In the genomic region with DNA sequence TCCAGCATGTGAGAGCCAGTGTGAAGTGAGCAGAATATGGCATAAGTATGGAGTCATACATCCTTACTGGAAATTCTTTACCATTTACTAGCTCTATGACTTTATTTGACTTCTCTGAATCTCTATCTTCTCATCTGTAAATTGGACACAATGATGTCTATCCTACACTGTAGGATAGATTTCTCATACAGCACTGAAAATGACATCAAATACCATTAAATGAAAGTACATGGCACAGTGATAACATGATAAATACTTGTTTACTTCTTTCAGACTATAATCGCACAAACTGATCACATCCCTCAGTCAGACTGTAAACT, we compare ENCODE assay signal across 3 cellular contexts.
TF ChIP-seq lines count a peak whose summit lies in the region.

No MANE protein-coding gene starts in this region.

TF ChIP-seq in SK-N-SH, 30 proteins besides CTCF, POLR2A, EP300 and RAD21:
- TF ChIP-seq, protein P1, sequence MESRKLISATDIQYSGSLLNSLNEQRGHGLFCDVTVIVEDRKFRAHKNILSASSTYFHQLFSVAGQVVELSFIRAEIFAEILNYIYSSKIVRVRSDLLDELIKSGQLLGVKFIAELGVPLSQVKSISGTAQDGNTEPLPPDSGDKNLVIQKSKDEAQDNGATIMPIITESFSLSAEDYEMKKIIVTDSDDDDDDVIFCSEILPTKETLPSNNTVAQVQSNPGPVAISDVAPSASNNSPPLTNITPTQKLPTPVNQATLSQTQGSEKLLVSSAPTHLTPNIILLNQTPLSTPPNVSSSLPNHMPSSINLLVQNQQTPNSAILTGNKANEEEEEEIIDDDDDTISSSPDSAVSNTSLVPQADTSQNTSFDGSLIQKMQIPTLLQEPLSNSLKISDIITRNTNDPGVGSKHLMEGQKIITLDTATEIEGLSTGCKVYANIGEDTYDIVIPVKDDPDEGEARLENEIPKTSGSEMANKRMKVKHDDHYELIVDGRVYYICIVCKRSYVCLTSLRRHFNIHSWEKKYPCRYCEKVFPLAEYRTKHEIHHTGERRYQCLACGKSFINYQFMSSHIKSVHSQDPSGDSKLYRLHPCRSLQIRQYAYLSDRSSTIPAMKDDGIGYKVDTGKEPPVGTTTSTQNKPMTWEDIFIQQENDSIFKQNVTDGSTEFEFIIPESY (IDR thresholded peaks at IDR 0.05; ENCODE audit: borderline replicate concordance, low read depth), result no peak
- TF ChIP-seq, protein P2, sequence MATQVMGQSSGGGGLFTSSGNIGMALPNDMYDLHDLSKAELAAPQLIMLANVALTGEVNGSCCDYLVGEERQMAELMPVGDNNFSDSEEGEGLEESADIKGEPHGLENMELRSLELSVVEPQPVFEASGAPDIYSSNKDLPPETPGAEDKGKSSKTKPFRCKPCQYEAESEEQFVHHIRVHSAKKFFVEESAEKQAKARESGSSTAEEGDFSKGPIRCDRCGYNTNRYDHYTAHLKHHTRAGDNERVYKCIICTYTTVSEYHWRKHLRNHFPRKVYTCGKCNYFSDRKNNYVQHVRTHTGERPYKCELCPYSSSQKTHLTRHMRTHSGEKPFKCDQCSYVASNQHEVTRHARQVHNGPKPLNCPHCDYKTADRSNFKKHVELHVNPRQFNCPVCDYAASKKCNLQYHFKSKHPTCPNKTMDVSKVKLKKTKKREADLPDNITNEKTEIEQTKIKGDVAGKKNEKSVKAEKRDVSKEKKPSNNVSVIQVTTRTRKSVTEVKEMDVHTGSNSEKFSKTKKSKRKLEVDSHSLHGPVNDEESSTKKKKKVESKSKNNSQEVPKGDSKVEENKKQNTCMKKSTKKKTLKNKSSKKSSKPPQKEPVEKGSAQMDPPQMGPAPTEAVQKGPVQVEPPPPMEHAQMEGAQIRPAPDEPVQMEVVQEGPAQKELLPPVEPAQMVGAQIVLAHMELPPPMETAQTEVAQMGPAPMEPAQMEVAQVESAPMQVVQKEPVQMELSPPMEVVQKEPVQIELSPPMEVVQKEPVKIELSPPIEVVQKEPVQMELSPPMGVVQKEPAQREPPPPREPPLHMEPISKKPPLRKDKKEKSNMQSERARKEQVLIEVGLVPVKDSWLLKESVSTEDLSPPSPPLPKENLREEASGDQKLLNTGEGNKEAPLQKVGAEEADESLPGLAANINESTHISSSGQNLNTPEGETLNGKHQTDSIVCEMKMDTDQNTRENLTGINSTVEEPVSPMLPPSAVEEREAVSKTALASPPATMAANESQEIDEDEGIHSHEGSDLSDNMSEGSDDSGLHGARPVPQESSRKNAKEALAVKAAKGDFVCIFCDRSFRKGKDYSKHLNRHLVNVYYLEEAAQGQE (IDR thresholded peaks at IDR 0.05; ENCODE audit: low read depth, low read length), result no peak
- TF ChIP-seq TCF12 (IDR thresholded peaks at IDR 0.05), result no peak
- no peak for TF ChIP-seq GATA2 (CRISPR knock-in tag; IDR thresholded peaks at IDR 0.05)
TF ChIP-seq in SK-N-SH: peak in this region for 0.

TF ChIP-seq in SK-N-SH treated with all-trans-retinoic acid at 6 μM for 48 hours, 23 proteins besides CTCF, POLR2A, EP300 and RAD21 (continued from another document):
- TF ChIP-seq, protein P3, sequence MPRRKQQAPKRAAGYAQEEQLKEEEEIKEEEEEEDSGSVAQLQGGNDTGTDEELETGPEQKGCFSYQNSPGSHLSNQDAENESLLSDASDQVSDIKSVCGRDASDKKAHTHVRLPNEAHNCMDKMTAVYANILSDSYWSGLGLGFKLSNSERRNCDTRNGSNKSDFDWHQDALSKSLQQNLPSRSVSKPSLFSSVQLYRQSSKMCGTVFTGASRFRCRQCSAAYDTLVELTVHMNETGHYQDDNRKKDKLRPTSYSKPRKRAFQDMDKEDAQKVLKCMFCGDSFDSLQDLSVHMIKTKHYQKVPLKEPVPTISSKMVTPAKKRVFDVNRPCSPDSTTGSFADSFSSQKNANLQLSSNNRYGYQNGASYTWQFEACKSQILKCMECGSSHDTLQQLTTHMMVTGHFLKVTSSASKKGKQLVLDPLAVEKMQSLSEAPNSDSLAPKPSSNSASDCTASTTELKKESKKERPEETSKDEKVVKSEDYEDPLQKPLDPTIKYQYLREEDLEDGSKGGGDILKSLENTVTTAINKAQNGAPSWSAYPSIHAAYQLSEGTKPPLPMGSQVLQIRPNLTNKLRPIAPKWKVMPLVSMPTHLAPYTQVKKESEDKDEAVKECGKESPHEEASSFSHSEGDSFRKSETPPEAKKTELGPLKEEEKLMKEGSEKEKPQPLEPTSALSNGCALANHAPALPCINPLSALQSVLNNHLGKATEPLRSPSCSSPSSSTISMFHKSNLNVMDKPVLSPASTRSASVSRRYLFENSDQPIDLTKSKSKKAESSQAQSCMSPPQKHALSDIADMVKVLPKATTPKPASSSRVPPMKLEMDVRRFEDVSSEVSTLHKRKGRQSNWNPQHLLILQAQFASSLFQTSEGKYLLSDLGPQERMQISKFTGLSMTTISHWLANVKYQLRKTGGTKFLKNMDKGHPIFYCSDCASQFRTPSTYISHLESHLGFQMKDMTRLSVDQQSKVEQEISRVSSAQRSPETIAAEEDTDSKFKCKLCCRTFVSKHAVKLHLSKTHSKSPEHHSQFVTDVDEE (CRISPR knock-in tag; IDR thresholded peaks at IDR 0.05), result no peak
- TF ChIP-seq PPARA (CRISPR knock-in tag; IDR thresholded peaks at IDR 0.05; ENCODE audit: borderline replicate concordance) (no peak), SNAI2 (CRISPR knock-in tag; IDR thresholded peaks at IDR 0.05) (no peak), ZFP3 (CRISPR knock-in tag; IDR thresholded peaks at IDR 0.05) (no peak), ISL1 (CRISPR knock-in tag; IDR thresholded peaks at IDR 0.05) (no peak), ARNTL (CRISPR knock-in tag; IDR thresholded peaks at IDR 0.05; ENCODE audit: borderline replicate concordance, low read depth) (no peak), ZC3H10 (CRISPR knock-in tag; IDR thresholded peaks at IDR 0.05) (no peak)
- TF ChIP-seq, protein P4, sequence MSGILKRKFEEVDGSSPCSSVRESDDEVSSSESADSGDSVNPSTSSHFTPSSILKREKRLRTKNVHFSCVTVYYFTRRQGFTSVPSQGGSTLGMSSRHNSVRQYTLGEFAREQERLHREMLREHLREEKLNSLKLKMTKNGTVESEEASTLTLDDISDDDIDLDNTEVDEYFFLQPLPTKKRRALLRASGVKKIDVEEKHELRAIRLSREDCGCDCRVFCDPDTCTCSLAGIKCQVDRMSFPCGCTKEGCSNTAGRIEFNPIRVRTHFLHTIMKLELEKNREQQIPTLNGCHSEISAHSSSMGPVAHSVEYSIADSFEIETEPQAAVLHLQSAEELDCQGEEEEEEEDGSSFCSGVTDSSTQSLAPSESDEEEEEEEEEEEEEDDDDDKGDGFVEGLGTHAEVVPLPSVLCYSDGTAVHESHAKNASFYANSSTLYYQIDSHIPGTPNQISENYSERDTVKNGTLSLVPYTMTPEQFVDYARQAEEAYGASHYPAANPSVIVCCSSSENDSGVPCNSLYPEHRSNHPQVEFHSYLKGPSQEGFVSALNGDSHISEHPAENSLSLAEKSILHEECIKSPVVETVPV (CRISPR knock-in tag; IDR thresholded peaks at IDR 0.05), result no peak
TF ChIP-seq in SK-N-SH treated with all-trans-retinoic acid at 6 μM for 48 hours: peak in this region for 0.

TF ChIP-seq in GM12878, 131 proteins besides CTCF, POLR2A, EP300 and RAD21 (continued from another document):
- TF ChIP-seq, protein P5, sequence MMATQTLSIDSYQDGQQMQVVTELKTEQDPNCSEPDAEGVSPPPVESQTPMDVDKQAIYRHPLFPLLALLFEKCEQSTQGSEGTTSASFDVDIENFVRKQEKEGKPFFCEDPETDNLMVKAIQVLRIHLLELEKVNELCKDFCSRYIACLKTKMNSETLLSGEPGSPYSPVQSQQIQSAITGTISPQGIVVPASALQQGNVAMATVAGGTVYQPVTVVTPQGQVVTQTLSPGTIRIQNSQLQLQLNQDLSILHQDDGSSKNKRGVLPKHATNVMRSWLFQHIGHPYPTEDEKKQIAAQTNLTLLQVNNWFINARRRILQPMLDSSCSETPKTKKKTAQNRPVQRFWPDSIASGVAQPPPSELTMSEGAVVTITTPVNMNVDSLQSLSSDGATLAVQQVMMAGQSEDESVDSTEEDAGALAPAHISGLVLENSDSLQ (IDR thresholded peaks at IDR 0.05), result no peak
- TF ChIP-seq RBBP5 (conservative IDR thresholded peaks at IDR 0.05) (no peak), CBX5 (IDR thresholded peaks at IDR 0.05; ENCODE audit: low read depth) (no peak), NFIC (IDR thresholded peaks at IDR 0.05; ENCODE audit: low read depth, low read length) (no peak), KDM1A (IDR thresholded peaks at IDR 0.05; ENCODE audit: borderline replicate concordance) (no peak), RCOR1 (conservative IDR thresholded peaks at IDR 0.05; ENCODE audit: low read depth, low read length) (no peak), CBFB (IDR thresholded peaks at IDR 0.05; ENCODE audit: low read depth) (no peak), SIX5 (IDR thresholded peaks at IDR 0.05; ENCODE audit: low read depth, low read length, severe bottlenecking) (no peak)
- TF ChIP-seq, protein P6, sequence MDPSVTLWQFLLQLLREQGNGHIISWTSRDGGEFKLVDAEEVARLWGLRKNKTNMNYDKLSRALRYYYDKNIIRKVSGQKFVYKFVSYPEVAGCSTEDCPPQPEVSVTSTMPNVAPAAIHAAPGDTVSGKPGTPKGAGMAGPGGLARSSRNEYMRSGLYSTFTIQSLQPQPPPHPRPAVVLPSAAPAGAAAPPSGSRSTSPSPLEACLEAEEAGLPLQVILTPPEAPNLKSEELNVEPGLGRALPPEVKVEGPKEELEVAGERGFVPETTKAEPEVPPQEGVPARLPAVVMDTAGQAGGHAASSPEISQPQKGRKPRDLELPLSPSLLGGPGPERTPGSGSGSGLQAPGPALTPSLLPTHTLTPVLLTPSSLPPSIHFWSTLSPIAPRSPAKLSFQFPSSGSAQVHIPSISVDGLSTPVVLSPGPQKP (IDR thresholded peaks at IDR 0.05; ENCODE audit: low read depth, low read length), result no peak
- TF ChIP-seq, protein P7, sequence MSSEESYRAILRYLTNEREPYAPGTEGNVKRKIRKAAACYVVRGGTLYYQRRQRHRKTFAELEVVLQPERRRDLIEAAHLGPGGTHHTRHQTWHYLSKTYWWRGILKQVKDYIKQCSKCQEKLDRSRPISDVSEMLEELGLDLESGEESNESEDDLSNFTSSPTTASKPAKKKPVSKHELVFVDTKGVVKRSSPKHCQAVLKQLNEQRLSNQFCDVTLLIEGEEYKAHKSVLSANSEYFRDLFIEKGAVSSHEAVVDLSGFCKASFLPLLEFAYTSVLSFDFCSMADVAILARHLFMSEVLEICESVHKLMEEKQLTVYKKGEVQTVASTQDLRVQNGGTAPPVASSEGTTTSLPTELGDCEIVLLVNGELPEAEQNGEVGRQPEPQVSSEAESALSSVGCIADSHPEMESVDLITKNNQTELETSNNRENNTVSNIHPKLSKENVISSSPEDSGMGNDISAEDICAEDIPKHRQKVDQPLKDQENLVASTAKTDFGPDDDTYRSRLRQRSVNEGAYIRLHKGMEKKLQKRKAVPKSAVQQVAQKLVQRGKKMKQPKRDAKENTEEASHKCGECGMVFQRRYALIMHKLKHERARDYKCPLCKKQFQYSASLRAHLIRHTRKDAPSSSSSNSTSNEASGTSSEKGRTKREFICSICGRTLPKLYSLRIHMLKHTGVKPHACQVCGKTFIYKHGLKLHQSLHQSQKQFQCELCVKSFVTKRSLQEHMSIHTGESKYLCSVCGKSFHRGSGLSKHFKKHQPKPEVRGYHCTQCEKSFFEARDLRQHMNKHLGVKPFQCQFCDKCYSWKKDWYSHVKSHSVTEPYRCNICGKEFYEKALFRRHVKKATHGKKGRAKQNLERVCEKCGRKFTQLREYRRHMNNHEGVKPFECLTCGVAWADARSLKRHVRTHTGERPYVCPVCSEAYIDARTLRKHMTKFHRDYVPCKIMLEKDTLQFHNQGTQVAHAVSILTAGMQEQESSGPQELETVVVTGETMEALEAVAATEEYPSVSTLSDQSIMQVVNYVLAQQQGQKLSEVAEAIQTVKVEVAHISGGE (CRISPR knock-in tag; IDR thresholded peaks at IDR 0.05), result no peak
- TF ChIP-seq, protein P2 (IDR thresholded peaks at IDR 0.05; ENCODE audit: low read depth, low read length), result no peak
